In genomic region chr1:44707959-44708831, GRCh38 we compare ENCODE assay signal across 8 cellular contexts. TPM values are rescaled to one million over a fixed set of nuclear protein-coding genes. Genes with fewer than 3 reads are reported as not detected.
DNase-seq lines count a peak whose midpoint lies in the region; ATAC-seq and TF ChIP-seq lines count a peak whose summit lies in the region.

No MANE protein-coding gene starts in this region.

- H3K4me2 ChIP-seq in hepatocyte: no peak overlapping the region

- peak overlapping the region; percentile 52 for H3K27ac Mint-ChIP-seq in stimulated activated naive B cell treated with anti-CD40 and anti-IgM and Interleukin-4, amounts not matched to agents 10 μg/mL and 1 μg/mL and 100 μg/mL, for 72 hours

- no peaks in the 10 kb centered on the region for H3K36me3 ChIP-seq in adrenal gland (replicated peaks in 1 of 2)
- H3K36me3 ChIP-seq in hepatocyte (replicated peaks; ENCODE audit: insufficient read depth, low read depth): no peaks in the 10 kb centered on the region
- H3K36me3 ChIP-seq in testis (ENCODE audit: low read depth, missing control alignments): no peaks in the 10 kb centered on the region

- H3K36me3 Mint-ChIP-seq in stimulated activated naive B cell treated with anti-CD40 and anti-IgM and Interleukin-4, amounts not matched to agents 10 μg/mL and 1 μg/mL and 100 μg/mL, for 72 hours: no peaks in the 10 kb centered on the region

- ATAC-seq in Right ventricle myocardium inferior: peak; percentile 40
- peak; percentile 64 to 71 for ATAC-seq in stimulated activated naive B cell treated with anti-CD40 and anti-IgM and Interleukin-4, amounts not matched to agents 10 μg/mL and 1 μg/mL and 100 μg/mL, for 72 hours (replicated peaks)
- ATAC-seq in GM19023 (IDR thresholded peaks at IDR 0.05; ENCODE audit: unreplicated experiment): no peak

- TF ChIP-seq POLR2A in adrenal gland (IDR thresholded peaks at IDR 0.05) (no peak), testis (IDR thresholded peaks at IDR 0.05) (no peak)

- peaks cover 19 to 29% of the 10 kb centered on the region in 2 donors for H3K4me1 Mint-ChIP-seq in stimulated activated naive B cell treated with anti-CD40 and anti-IgM and Interleukin-4, amounts not matched to agents 10 μg/mL and 1 μg/mL and 100 μg/mL, for 72 hours

- no peaks in the 10 kb centered on the region for H3K9me3 ChIP-seq in adrenal gland (replicated peaks in 1 of 3)
- H3K9me3 ChIP-seq in hepatocyte (ENCODE audit: low read depth): no peaks in the 10 kb centered on the region
- H3K9me3 ChIP-seq in testis: no peaks in the 10 kb centered on the region

- no peaks in the 10 kb centered on the region for H3K9me3 Mint-ChIP-seq in stimulated activated naive B cell treated with anti-CD40 and anti-IgM and Interleukin-4, amounts not matched to agents 10 μg/mL and 1 μg/mL and 100 μg/mL, for 72 hours

- no peaks in the 10 kb centered on the region for H3K9me2 ChIP-seq in hepatocyte (replicated peaks; ENCODE audit: insufficient read depth)

- no peaks in the 10 kb centered on the region for H3K79me2 ChIP-seq in hepatocyte

- DNase-seq in Right ventricle myocardium inferior (ENCODE audit: missing footprints): no peak
- no peak for DNase-seq in cardiac septum (ENCODE audit: low spot score)
- DNase-seq in NCI-H526 (lab: John Stamatoyannopoulos, UW): peak; percentile 39 to 73
- peak in 4 of 7 donors; percentile 8 to 44 (median 38) for DNase-seq in adrenal gland
- peak; percentile 57 for DNase-seq in hepatocyte (ENCODE audit: low spot score)
- no peak for DNase-seq in stimulated activated naive B cell treated with anti-CD40 and anti-IgM and Interleukin-4, amounts not matched to agents 10 μg/mL and 1 μg/mL and 100 μg/mL, for 72 hours
- DNase-seq in testis: no peak

- intact Hi-C loops in Right ventricle myocardium inferior (cut with DNase I): no loop called here
- intact Hi-C loops in cardiac septum (cut with DNase I): no loop called here
- intact Hi-C loops in adrenal gland (cut with DNase I): no loop called here
- intact Hi-C loops in testis (cut with DNase I; ENCODE audit: low total_unique reads): no loop called here

- H3K4me1 ChIP-seq in adrenal gland (replicated peaks in 1 of 2): no peaks in the 10 kb centered on the region
- H3K4me1 ChIP-seq in hepatocyte (ENCODE audit: insufficient read depth): no peaks in the 10 kb centered on the region
- no peaks in the 10 kb centered on the region for H3K4me1 ChIP-seq in testis

- H3K4me3 Mint-ChIP-seq in stimulated activated naive B cell treated with anti-CD40 and anti-IgM and Interleukin-4, amounts not matched to agents 10 μg/mL and 1 μg/mL and 100 μg/mL, for 72 hours: peak overlapping the region; percentile 48 to 58

- no peaks in the 10 kb centered on the region for H3K27me3 Mint-ChIP-seq in stimulated activated naive B cell treated with anti-CD40 and anti-IgM and Interleukin-4, amounts not matched to agents 10 μg/mL and 1 μg/mL and 100 μg/mL, for 72 hours

- no peak overlapping the region for H2AFZ ChIP-seq in hepatocyte

- H3K27me3 ChIP-seq in adrenal gland (no peaks in the 10 kb centered on the region), hepatocyte (no peaks in the 10 kb centered on the region), testis (no peaks in the 10 kb centered on the region)

- H4K20me1 ChIP-seq in hepatocyte (ENCODE audit: insufficient read depth, poor library complexity, severe bottlenecking): no peaks in the 10 kb centered on the region

- H3K27ac ChIP-seq in adrenal gland: no peak overlapping the region
- H3K27ac ChIP-seq in hepatocyte: no peak overlapping the region
- no peak overlapping the region for H3K27ac ChIP-seq in testis

- TF ChIP-seq CTCF in adrenal gland (IDR thresholded peaks at IDR 0.05) (peak; percentile 23 to 56 (median 46)), hepatocyte (IDR thresholded peaks at IDR 0.05; ENCODE audit: poor library complexity) (peak; percentile 50), testis (IDR thresholded peaks at IDR 0.05) (peak in 1 of 3 experiments; percentile 41)

- H3K4me3 ChIP-seq in adrenal gland (no peak overlapping the region), hepatocyte (no peak overlapping the region), testis (no peak overlapping the region)

- WGBS in adrenal gland, 4 donors: 40 to 57% (median 46%) methylated on average over 15 of the region's 15 CpGs
- 58% methylated on average over 15 of the region's 15 CpGs for WGBS in hepatocyte (ENCODE audit: low lambda C conversion rate, missing lambda C conversion rate)
- 51 to 69% methylated on average over 15 of the region's 15 CpGs for WGBS in testis, 2 donors

RNA-seq across cellular contexts. Expression of gene RNU5D-1, which starts 22.8 kb away (rescaled TPM):
- total RNA-seq in Right ventricle myocardium inferior: not detected
- total RNA-seq in cardiac septum: not detected
- not detected for total RNA-seq in adrenal gland
- not detected for polyA plus RNA-seq in adrenal gland
- not detected in 2 replicates for total RNA-seq in hepatocyte
- polyA plus RNA-seq in hepatocyte: not detected in 2 replicates
- total RNA-seq in testis: not detected
- polyA plus RNA-seq in testis (ENCODE audit: insufficient read depth, low read depth, low replicate concordance): not detected

RNA-seq across cellular contexts. Expression of gene KIF2C, which starts 31.4 kb away (rescaled TPM):
- total RNA-seq in Right ventricle myocardium inferior (0.87 TPM), cardiac septum (1.3 TPM), adrenal gland (1 to 10 TPM in 6 of 8 donors, under 1 TPM in 2; 0.26 to 4.1 (median 1.6) TPM), hepatocyte (4.1 and 5.8 TPM in 2 replicates), testis (100 to 1,000 TPM in 1 of 2 donors, 10 to 100 TPM in 1; 53.5 to 130 TPM)
- polyA plus RNA-seq in adrenal gland (1 to 10 TPM in 1 of 3 donors, under 1 TPM in 2; 0.48 to 1.3 (median 0.67) TPM), hepatocyte (6.7 and 8.8 TPM in 2 replicates), testis (ENCODE audit: insufficient read depth, low read depth, low replicate concordance) (167 TPM)

RNA-seq across cellular contexts. Expression of gene ARMH1, which starts 33.7 kb away (rescaled TPM):
- total RNA-seq in Right ventricle myocardium inferior: 0.78 TPM
- 0.70 TPM for total RNA-seq in cardiac septum
- total RNA-seq in adrenal gland: 10 to 100 TPM in 1 of 8 donors, 1 to 10 TPM in 5, under 1 TPM in 2; 0.18 to 12.4 (median 3.7) TPM
- 10 to 100 TPM in 2 of 3 donors, 1 to 10 TPM in 1; 1.8 to 76.0 (median 47.7) TPM for polyA plus RNA-seq in adrenal gland
- 1.2 and 3.1 TPM in 2 replicates for total RNA-seq in hepatocyte
- 6.1 and 6.3 TPM in 2 replicates for polyA plus RNA-seq in hepatocyte
- total RNA-seq in testis: 10 to 100 TPM; 17.4 to 29.7 TPM
- 42.9 TPM for polyA plus RNA-seq in testis (ENCODE audit: insufficient read depth, low read depth, low replicate concordance)

RNA-seq across cellular contexts. Expression of gene TMEM53, which starts 33.9 kb away (rescaled TPM):
- total RNA-seq in Right ventricle myocardium inferior: 11.8 TPM
- total RNA-seq in cardiac septum: 9.8 TPM
- 10 to 100 TPM in 6 of 8 donors, 1 to 10 TPM in 2; 7.2 to 47.4 (median 13.5) TPM for total RNA-seq in adrenal gland
- polyA plus RNA-seq in adrenal gland: 10 to 100 TPM; 10.5 to 13.5 (median 12.1) TPM
- 6.9 and 11.7 TPM in 2 replicates for total RNA-seq in hepatocyte
- 27.5 and 37.4 TPM in 2 replicates for polyA plus RNA-seq in hepatocyte
- 10 to 100 TPM; 15.6 to 18.9 TPM for total RNA-seq in testis
- 40.2 TPM for polyA plus RNA-seq in testis (ENCODE audit: insufficient read depth, low read depth, low replicate concordance)

Comparison
In these comparisons a context has a peak if more than half of its experiments do, and no peak if none do; other contexts are left out.
1. DNase-seq: peak in NCI-H526 (2 of 2), adrenal gland (4 of 7) and hepatocyte (single experiment); none in Right ventricle myocardium inferior (single experiment), cardiac septum (single experiment), stimulated activated naive B cell treated with anti-CD40 and anti-IgM and Interleukin-4, amounts not matched to agents 10 μg/mL and 1 μg/mL and 100 μg/mL, for 72 hours (single experiment) and testis (single experiment).